ENCODE assay signal across 14 cellular contexts in genomic region chr14:89564291-89564957, GRCh38.
A peak's percentile ranks its signal among the peaks of the same experiment; 100 is the strongest.
DNase-seq lines count a peak whose midpoint lies in the region; TF ChIP-seq lines count a peak whose summit lies in the region.
"Had no signal": no experiment of that assay in that cellular context is flagged by ENCODE, and none has a peak within 500 bp of the region (broad histone marks: within the 10 kb centered on the region; RNA-seq: fewer than 3 reads in every experiment).

No MANE protein-coding gene starts in this region.

- H3K27ac Mint-ChIP-seq in nephron progenitor cell (peak overlapping the region; percentile 14), Caco-2 (ENCODE audit: unreplicated experiment) (no peak overlapping the region)
- H3K27ac Mint-ChIP-seq: activated B cell treated with CpG ODN at 0.5 μM for 24 hours had no signal

- BruUV-seq in Caco-2 (replicated peaks; lab: Mats Ljungman, UMichigan) = no TSS peak

- peak; percentile 18 for DNase-seq in CD1c-positive myeloid dendritic cell (ENCODE audit: extremely low spot score)
- peak; percentile 40 for DNase-seq in choroid plexus epithelial cell (ENCODE audit: low read depth)
- no peak for DNase-seq in nephron progenitor cell
- no peak for DNase-seq in Caco-2
- no peak for DNase-seq in stimulated activated CD8-positive, alpha-beta memory T cell treated with anti-CD3 and anti-CD28 coated beads, Interleukin-4, amount 100 ng/mL, for 48 hours
- DNase-seq in Peyer's patch = no peak
- no peak for DNase-seq in iPS-NIHi7 (ENCODE audit: extremely low spot score)
- DNase-seq: activated B cell treated with CpG ODN at 0.5 μM for 24 hours, NCI-H1105, NCI-H2227 treated with DMSO at 0.1 percent for 48 hours, upper lobe of left lung had no signal

- H3K27me3 ChIP-seq in Caco-2 (replicated peaks; ENCODE audit: control insufficient read depth, insufficient read depth, low read length) (no peaks in the 10 kb centered on the region), Peyer's patch (no peaks in the 10 kb centered on the region)
- H3K27me3 ChIP-seq: BLaER1, esophagus muscularis mucosa, upper lobe of left lung had no signal

- H3K27ac ChIP-seq in HEK293 (ENCODE audit: extremely low read depth, low read depth, low read length) (no peak overlapping the region), Peyer's patch (no peak overlapping the region)
- H3K27ac ChIP-seq: BLaER1 had no signal

- H3K27me3 Mint-ChIP-seq in nephron progenitor cell (ENCODE audit: low read depth, poor library complexity) (peaks cover 3% of the 10 kb centered on the region), Caco-2 (ENCODE audit: insufficient read depth, unreplicated experiment) (no peaks in the 10 kb centered on the region)
- H3K27me3 Mint-ChIP-seq: activated B cell treated with CpG ODN at 0.5 μM for 24 hours had no signal

- H3K4me1 Mint-ChIP-seq in nephron progenitor cell (peaks cover 28% of the 10 kb centered on the region), Caco-2 (ENCODE audit: low read depth, unreplicated experiment) (no peaks in the 10 kb centered on the region)

- H3K9me3 ChIP-seq in HEK293 (ENCODE audit: control insufficient read depth, insufficient read depth, low read depth, low read length) = no peaks in the 10 kb centered on the region
- no peaks in the 10 kb centered on the region for H3K9me3 ChIP-seq in Caco-2
- H3K9me3 ChIP-seq in Peyer's patch = no peaks in the 10 kb centered on the region
- H3K9me3 ChIP-seq: esophagus muscularis mucosa, upper lobe of left lung had no signal

- CTCF ChIA-PET in HEK293 (lab: Yijun Ruan, JAX) (no interaction called here), Caco-2 (lab: Charles Lee) (no interaction called here)

- intact Hi-C loops in Caco-2 (cut with micrococcal nuclease; ENCODE audit: unreplicated experiment) = no loop called here

- H3K9me3 Mint-ChIP-seq in nephron progenitor cell (no peaks in the 10 kb centered on the region), Caco-2 (ENCODE audit: unreplicated experiment) (no peaks in the 10 kb centered on the region)
- H3K9me3 Mint-ChIP-seq: activated B cell treated with CpG ODN at 0.5 μM for 24 hours had no signal

- no peaks in the 10 kb centered on the region for H3K4me1 ChIP-seq in HEK293 (ENCODE audit: control insufficient read depth, insufficient read depth, low read length)
- H3K4me1 ChIP-seq in Caco-2 = no peaks in the 10 kb centered on the region
- H3K4me1 ChIP-seq in Peyer's patch = peaks cover 0 to 10% (median 0%) of the 10 kb centered on the region in 4 donors

- no peak for TF ChIP-seq POLR2A in Peyer's patch (IDR thresholded peaks at IDR 0.05)

- H3K4me3 ChIP-seq in HEK293 (ENCODE audit: low read depth, low read length) (no peak overlapping the region), choroid plexus epithelial cell (ENCODE audit: low read depth, low read length) (no peak overlapping the region), Caco-2 (ENCODE audit: low read depth, low read length) (no peak overlapping the region), Peyer's patch (no peak overlapping the region)
- H3K4me3 ChIP-seq: BLaER1 had no signal

- H3K36me3 Mint-ChIP-seq in nephron progenitor cell (ENCODE audit: low read depth) (peaks cover 17% of the 10 kb centered on the region), Caco-2 (ENCODE audit: insufficient read depth, unreplicated experiment) (no peaks in the 10 kb centered on the region)

- H3K36me3 ChIP-seq in HEK293 (ENCODE audit: control insufficient read depth in 2 of 2, insufficient read depth in 1 of 2, low read length in 2 of 2) = no peaks in the 10 kb centered on the region
- no peaks in the 10 kb centered on the region for H3K36me3 ChIP-seq in Caco-2 (ENCODE audit: control insufficient read depth, insufficient read depth, low read length)
- no peaks in the 10 kb centered on the region for H3K36me3 ChIP-seq in Peyer's patch
- H3K36me3 ChIP-seq: upper lobe of left lung had no signal

- H3K4me3 Mint-ChIP-seq in nephron progenitor cell (no peak overlapping the region), Caco-2 (ENCODE audit: unreplicated experiment) (no peak overlapping the region)
- H3K4me3 Mint-ChIP-seq: activated B cell treated with CpG ODN at 0.5 μM for 24 hours had no signal

- POLR2A ChIA-PET in HEK293 (lab: Yijun Ruan, JAX) = interaction anchor here (0.5 to 0.6 kb wide), 2 partner anchors 12 to 19 kb away, joined by 3 to 5 read pairs; no protein-coding TSS in a partner anchor
- POLR2A ChIA-PET in Caco-2 (lab: Charles Lee) = no interaction called here

- TF ChIP-seq CTCF in HEK293 (tag by site-specific recombination; IDR thresholded peaks at IDR 0.05) (no peak), choroid plexus epithelial cell (conservative IDR thresholded peaks at IDR 0.05; ENCODE audit: low read depth, low read length) (no peak), nephron progenitor cell (IDR thresholded peaks at IDR 0.05) (no peak), Caco-2 (IDR thresholded peaks at IDR 0.05; ENCODE audit: insufficient read depth in 1 of 2, low read depth in 1 of 2, low read length in 1 of 2, severe bottlenecking in 1 of 2, unreplicated experiment in 1 of 2) (no peak), Peyer's patch (IDR thresholded peaks at IDR 0.05) (no peak)

TF ChIP-seq in HEK293, 187 proteins besides CTCF, POLR2A, EP300 and RAD21:
- TF ChIP-seq ATF2 (tag by site-specific recombination; IDR thresholded peaks at IDR 0.05; ENCODE audit: low read depth) = peak; percentile 39; the same call in 1 of the 2 replicates
- TF ChIP-seq, protein P1, sequence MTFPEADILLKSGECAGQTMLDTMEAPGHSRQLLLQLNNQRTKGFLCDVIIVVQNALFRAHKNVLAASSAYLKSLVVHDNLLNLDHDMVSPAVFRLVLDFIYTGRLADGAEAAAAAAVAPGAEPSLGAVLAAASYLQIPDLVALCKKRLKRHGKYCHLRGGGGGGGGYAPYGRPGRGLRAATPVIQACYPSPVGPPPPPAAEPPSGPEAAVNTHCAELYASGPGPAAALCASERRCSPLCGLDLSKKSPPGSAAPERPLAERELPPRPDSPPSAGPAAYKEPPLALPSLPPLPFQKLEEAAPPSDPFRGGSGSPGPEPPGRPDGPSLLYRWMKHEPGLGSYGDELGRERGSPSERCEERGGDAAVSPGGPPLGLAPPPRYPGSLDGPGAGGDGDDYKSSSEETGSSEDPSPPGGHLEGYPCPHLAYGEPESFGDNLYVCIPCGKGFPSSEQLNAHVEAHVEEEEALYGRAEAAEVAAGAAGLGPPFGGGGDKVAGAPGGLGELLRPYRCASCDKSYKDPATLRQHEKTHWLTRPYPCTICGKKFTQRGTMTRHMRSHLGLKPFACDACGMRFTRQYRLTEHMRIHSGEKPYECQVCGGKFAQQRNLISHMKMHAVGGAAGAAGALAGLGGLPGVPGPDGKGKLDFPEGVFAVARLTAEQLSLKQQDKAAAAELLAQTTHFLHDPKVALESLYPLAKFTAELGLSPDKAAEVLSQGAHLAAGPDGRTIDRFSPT (tag by site-specific recombination; IDR thresholded peaks at IDR 0.05) = no peak
- TF ChIP-seq, protein P2, sequence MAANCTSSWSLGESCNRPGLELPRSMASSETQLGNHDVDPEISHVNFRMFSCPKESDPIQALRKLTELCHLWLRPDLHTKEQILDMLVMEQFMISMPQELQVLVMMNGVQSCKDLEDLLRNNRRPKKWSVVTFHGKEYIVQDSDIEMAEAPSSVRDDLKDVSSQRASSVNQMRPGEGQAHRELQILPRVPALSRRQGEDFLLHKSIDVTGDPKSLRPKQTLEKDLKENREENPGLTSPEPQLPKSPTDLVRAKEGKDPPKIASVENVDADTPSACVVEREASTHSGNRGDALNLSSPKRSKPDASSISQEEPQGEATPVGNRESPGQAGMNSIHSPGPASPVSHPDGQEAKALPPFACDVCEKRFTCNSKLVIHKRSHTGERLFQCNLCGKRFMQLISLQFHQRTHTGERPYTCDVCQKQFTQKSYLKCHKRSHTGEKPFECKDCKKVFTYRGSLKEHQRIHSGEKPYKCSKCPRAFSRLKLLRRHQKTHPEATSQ (tag by site-specific recombination; IDR thresholded peaks at IDR 0.05) = no peak
- TF ChIP-seq ZNF10 (tag by site-specific recombination; IDR thresholded peaks at IDR 0.05) = no peak
- TF ChIP-seq HOXC10 (CRISPR knock-in tag; IDR thresholded peaks at IDR 0.05) = no peak
- TF ChIP-seq ELK4 (IDR thresholded peaks at IDR 0.05; ENCODE audit: borderline replicate concordance, low read depth, low read length) = no peak
TF ChIP-seq in HEK293: peak in this region for 1.

Comparison
In these comparisons a context has a peak if more than half of its experiments do, and no peak if none do; other contexts are left out.
1. DNase-seq: peak in CD1c-positive myeloid dendritic cell (single experiment) and choroid plexus epithelial cell (single experiment); none in nephron progenitor cell (single experiment), Caco-2 (0 of 2), stimulated activated CD8-positive, alpha-beta memory T cell treated with anti-CD3 and anti-CD28 coated beads, Interleukin-4, amount 100 ng/mL, for 48 hours (single experiment), Peyer's patch (0 of 3) and iPS-NIHi7 (single experiment).